ENCODE assay signal across 27 cellular contexts in genomic region chr22:26524870-26525269, GRCh38. TPM values are rescaled to one million over a fixed set of nuclear protein-coding genes. Genes with fewer than 3 reads are reported as not detected.
A peak's percentile ranks its signal among the peaks of the same experiment; 100 is the strongest.
DNase-seq lines count a peak whose midpoint lies in the region; ATAC-seq, FAIRE-seq and TF ChIP-seq lines count a peak whose summit lies in the region.
"Had no signal": no experiment of that assay in that cellular context is flagged by ENCODE, and none has a peak within 500 bp of the region (broad histone marks: within the 10 kb centered on the region; RNA-seq: fewer than 3 reads in every experiment).

No MANE protein-coding gene starts in this region.

- H3K27me3 Mint-ChIP-seq in activated T-cell treated with anti-CD3 and anti-CD28 coated beads, Interleukin-2, amount 50 U/mL, for 24 hours: no peaks in the 10 kb centered on the region
- no peaks in the 10 kb centered on the region for H3K27me3 Mint-ChIP-seq in activated T-cell treated with anti-CD3 and anti-CD28 coated beads, Interleukin-2, amount 50 U/mL, for 4 hours (ENCODE audit: low read depth)
- H3K27me3 Mint-ChIP-seq in natural killer cell (ENCODE audit: low read depth in 2 of 2): no peaks in the 10 kb centered on the region
- no peaks in the 10 kb centered on the region for H3K27me3 Mint-ChIP-seq in natural killer cell treated with Interleukin-12 subunit alpha and Interleukin-12 subunit beta and Interleukin-15 and Interleukin-18, amount 100 ng/mL, for 72 hours
- H3K27me3 Mint-ChIP-seq: CD8-positive, alpha-beta memory T cell had no signal

- peaks cover 62% of the 10 kb centered on the region for H3K36me3 Mint-ChIP-seq in activated T-cell treated with anti-CD3 and anti-CD28 coated beads, Interleukin-2, amount 50 U/mL, for 24 hours (ENCODE audit: low read depth)
- peaks cover 18% of the 10 kb centered on the region for H3K36me3 Mint-ChIP-seq in activated T-cell treated with anti-CD3 and anti-CD28 coated beads, Interleukin-2, amount 50 U/mL, for 4 hours (ENCODE audit: insufficient read depth)
- H3K36me3 Mint-ChIP-seq in natural killer cell: peaks cover 17% of the 10 kb centered on the region
- peaks cover 11% of the 10 kb centered on the region for H3K36me3 Mint-ChIP-seq in natural killer cell treated with Interleukin-12 subunit alpha and Interleukin-12 subunit beta and Interleukin-15 and Interleukin-18, amount 100 ng/mL, for 72 hours

- H3K4me3 Mint-ChIP-seq in activated T-cell treated with anti-CD3 and anti-CD28 coated beads, Interleukin-2, amount 50 U/mL, for 24 hours: no peak overlapping the region
- H3K4me3 Mint-ChIP-seq in activated T-cell treated with anti-CD3 and anti-CD28 coated beads, Interleukin-2, amount 50 U/mL, for 4 hours: no peak overlapping the region
- H3K4me3 Mint-ChIP-seq in natural killer cell: no peak overlapping the region
- no peak overlapping the region for H3K4me3 Mint-ChIP-seq in natural killer cell treated with Interleukin-12 subunit alpha and Interleukin-12 subunit beta and Interleukin-15 and Interleukin-18, amount 100 ng/mL, for 72 hours
- H3K4me3 Mint-ChIP-seq: CD8-positive, alpha-beta memory T cell; GM23338 had no signal

- H3K4me1 ChIP-seq in small intestine (ENCODE audit: control insufficient read depth in 2 of 2, insufficient read depth in 1 of 2, low read depth in 1 of 2, low read length in 1 of 2): no peaks in the 10 kb centered on the region
- H3K4me1 ChIP-seq: Peyer's patch, SJSA1 had no signal

- H3K9me3 Mint-ChIP-seq in activated T-cell treated with anti-CD3 and anti-CD28 coated beads, Interleukin-2, amount 50 U/mL, for 24 hours: no peaks in the 10 kb centered on the region
- no peaks in the 10 kb centered on the region for H3K9me3 Mint-ChIP-seq in activated T-cell treated with anti-CD3 and anti-CD28 coated beads, Interleukin-2, amount 50 U/mL, for 4 hours
- no peaks in the 10 kb centered on the region for H3K9me3 Mint-ChIP-seq in natural killer cell
- H3K9me3 Mint-ChIP-seq in natural killer cell treated with Interleukin-12 subunit alpha and Interleukin-12 subunit beta and Interleukin-15 and Interleukin-18, amount 100 ng/mL, for 72 hours: no peaks in the 10 kb centered on the region
- H3K9me3 Mint-ChIP-seq: CD8-positive, alpha-beta memory T cell; GM23338 had no signal

- FAIRE-seq in small intestine (lab: Jason Lieb, UNC): no peak
- FAIRE-seq: G401.6, GM12892, K562 had no signal

- H3K27me3 ChIP-seq in small intestine (ENCODE audit: control insufficient read depth in 2 of 2, insufficient read depth in 2 of 2, low read length in 2 of 2): no peaks in the 10 kb centered on the region
- H3K27me3 ChIP-seq: BLaER1 treated with 17β-estradiol and CSF1 and Interleukin-3, amounts not matched to agents 10 nM and 100 nM; Peyer's patch; SJSA1 had no signal

- ATAC-seq in activated T-cell treated with anti-CD3 and anti-CD28 coated beads, Interleukin-2, amount 50 U/mL, for 4 hours: no peak
- no peak for ATAC-seq in natural killer cell
- no peak for ATAC-seq in natural killer cell treated with Interleukin-12 subunit alpha and Interleukin-12 subunit beta and Interleukin-15 and Interleukin-18, amount 100 ng/mL, for 72 hours
- ATAC-seq in HG02610 (IDR thresholded peaks at IDR 0.05; ENCODE audit: unreplicated experiment): no peak
- ATAC-seq: GM23338, K562 had no signal

- H3K27ac Mint-ChIP-seq in activated T-cell treated with anti-CD3 and anti-CD28 coated beads, Interleukin-2, amount 50 U/mL, for 24 hours: peak overlapping the region; percentile 44
- peak overlapping the region; percentile 35 to 64 for H3K27ac Mint-ChIP-seq in natural killer cell
- no peak overlapping the region for H3K27ac Mint-ChIP-seq in natural killer cell treated with Interleukin-12 subunit alpha and Interleukin-12 subunit beta and Interleukin-15 and Interleukin-18, amount 100 ng/mL, for 72 hours
- H3K27ac Mint-ChIP-seq: GM23338 had no signal

- WGBS in small intestine, 3 donors: 54 to 68% (median 58%) methylated on average over 4 of the region's 4 CpGs

- no peaks in the 10 kb centered on the region for H3K36me3 ChIP-seq in small intestine (ENCODE audit: control insufficient read depth in 2 of 2, insufficient read depth in 2 of 2, low read length in 2 of 2)

- DNase-seq in activated T-cell treated with anti-CD3 and anti-CD28 coated beads, Interleukin-2, amount 50 U/mL, for 24 hours: no peak
- DNase-seq in activated T-cell treated with anti-CD3 and anti-CD28 coated beads, Interleukin-2, amount 50 U/mL, for 4 hours: no peak
- DNase-seq in natural killer cell (no peak), left kidney (ENCODE audit: low read depth, low spot score) (peak; percentile 9), small intestine (peak; percentile 48)
- DNase-seq in natural killer cell treated with Interleukin-12 subunit alpha and Interleukin-12 subunit beta and Interleukin-15 and Interleukin-18, amount 100 ng/mL, for 72 hours (ENCODE audit: low spot score): no peak
- no peak for DNase-seq in stimulated activated CD4-positive, alpha-beta T cell treated with anti-CD3 and anti-CD28 coated beads, Interleukin-1b, Interleukin-23, amount 100 ng/mL, for 48 hours
- DNase-seq: 8988T; Calu3; CD8-positive, alpha-beta memory T cell; DMS153; HCEC 1CT; MM.1S; NCI-H1092; NCI-H1436 treated with DMSO at 0.1 percent for 48 hours; NCI-H1930; NCI-H226; NCI-H510A treated with DMSO at 0.1 percent for 48 hours; NCI-H748 treated with DMSO at 0.1 percent for 48 hours; Peyer's patch had no signal

- intact Hi-C loops in natural killer cell (cut with micrococcal nuclease): no loop called here

- H3K4me3 ChIP-seq in small intestine (ENCODE audit: low read depth in 1 of 2, low read length in 2 of 2): no peak overlapping the region
- H3K4me3 ChIP-seq: BLaER1 treated with 17β-estradiol and CSF1 and Interleukin-3, amounts not matched to agents 10 nM and 100 nM; GM23338; K562; Peyer's patch; SJSA1 had no signal

- H3K27ac ChIP-seq in small intestine (ENCODE audit: low read depth in 1 of 2, low read length in 1 of 2): no peak overlapping the region
- H3K27ac ChIP-seq: BLaER1 treated with 17β-estradiol and CSF1 and Interleukin-3, amounts not matched to agents 10 nM and 100 nM; Peyer's patch; SJSA1 had no signal

- TF ChIP-seq CTCF in natural killer cell (IDR thresholded peaks at IDR 0.05): no peak

- H3K4me1 Mint-ChIP-seq in activated T-cell treated with anti-CD3 and anti-CD28 coated beads, Interleukin-2, amount 50 U/mL, for 24 hours (ENCODE audit: low read depth): no peaks in the 10 kb centered on the region
- H3K4me1 Mint-ChIP-seq in activated T-cell treated with anti-CD3 and anti-CD28 coated beads, Interleukin-2, amount 50 U/mL, for 4 hours (ENCODE audit: low read depth): no peaks in the 10 kb centered on the region
- H3K4me1 Mint-ChIP-seq in natural killer cell: peaks cover 0 to 3% of the 10 kb centered on the region in 2 donors
- H3K4me1 Mint-ChIP-seq in natural killer cell treated with Interleukin-12 subunit alpha and Interleukin-12 subunit beta and Interleukin-15 and Interleukin-18, amount 100 ng/mL, for 72 hours (ENCODE audit: low read depth in 2 of 2): peaks cover 0 to 4% of the 10 kb centered on the region in 2 donors
- H3K4me1 Mint-ChIP-seq: CD8-positive, alpha-beta memory T cell; GM23338 had no signal

- no peaks in the 10 kb centered on the region for H3K9me3 ChIP-seq in small intestine (ENCODE audit: control insufficient read depth, low read depth)
- H3K9me3 ChIP-seq: BLaER1 treated with 17β-estradiol and CSF1 and Interleukin-3, amounts not matched to agents 10 nM and 100 nM; Peyer's patch; SJSA1 had no signal

RNA-seq across cellular contexts. Expression of gene TFIP11, which starts 12.6 kb away (rescaled TPM):
- 10 to 100 TPM; 52.4 to 68.5 (median 61.0) TPM for total RNA-seq in activated T-cell treated with anti-CD3 and anti-CD28 coated beads, Interleukin-2, amount 50 U/mL, for 4 hours
- total RNA-seq in natural killer cell: 100 to 1,000 TPM; 108 to 131 (median 124) TPM
- total RNA-seq in natural killer cell treated with Interleukin-12 subunit alpha and Interleukin-12 subunit beta and Interleukin-15 and Interleukin-18, amount 100 ng/mL, for 72 hours: 10 to 100 TPM; 56.5 to 57.7 TPM
- polyA plus RNA-seq in small intestine: 10 to 100 TPM; 14.5 to 32.7 (median 32.4) TPM

RNA-seq across cellular contexts. Expression of gene SRRD, which starts 41.2 kb away (rescaled TPM):
- 10 to 100 TPM; 32.5 to 40.4 (median 40.2) TPM for total RNA-seq in activated T-cell treated with anti-CD3 and anti-CD28 coated beads, Interleukin-2, amount 50 U/mL, for 4 hours
- 10 to 100 TPM; 18.8 to 21.5 (median 21.4) TPM for total RNA-seq in natural killer cell
- total RNA-seq in natural killer cell treated with Interleukin-12 subunit alpha and Interleukin-12 subunit beta and Interleukin-15 and Interleukin-18, amount 100 ng/mL, for 72 hours: 10 to 100 TPM; 28.6 to 31.8 TPM
- polyA plus RNA-seq in small intestine: 10 to 100 TPM in 1 of 3 donors, 1 to 10 TPM in 2; 9.2 to 17.6 (median 9.4) TPM

RNA-seq across cellular contexts. Expression of gene HPS4, which starts 41.3 kb away (rescaled TPM):
- total RNA-seq in activated T-cell treated with anti-CD3 and anti-CD28 coated beads, Interleukin-2, amount 50 U/mL, for 4 hours: 10 to 100 TPM; 30.8 to 34.1 (median 33.8) TPM
- 10 to 100 TPM; 44.8 to 53.6 (median 50.7) TPM for total RNA-seq in natural killer cell
- 10 to 100 TPM; 31.0 to 40.1 TPM for total RNA-seq in natural killer cell treated with Interleukin-12 subunit alpha and Interleukin-12 subunit beta and Interleukin-15 and Interleukin-18, amount 100 ng/mL, for 72 hours
- polyA plus RNA-seq in small intestine: 10 to 100 TPM in 2 of 3 donors, 1 to 10 TPM in 1; 9.8 to 14.9 (median 13.8) TPM

Comparison
In these comparisons a context has a peak if more than half of its experiments do, and no peak if none do; other contexts are left out.
1. H3K27ac Mint-ChIP-seq: peak in activated T-cell treated with anti-CD3 and anti-CD28 coated beads, Interleukin-2, amount 50 U/mL, for 24 hours (single experiment) and natural killer cell (2 of 2); none in natural killer cell treated with Interleukin-12 subunit alpha and Interleukin-12 subunit beta and Interleukin-15 and Interleukin-18, amount 100 ng/mL, for 72 hours (0 of 2).
2. DNase-seq: peak in left kidney (single experiment) and small intestine (single experiment); none in activated T-cell treated with anti-CD3 and anti-CD28 coated beads, Interleukin-2, amount 50 U/mL, for 24 hours (single experiment), activated T-cell treated with anti-CD3 and anti-CD28 coated beads, Interleukin-2, amount 50 U/mL, for 4 hours (single experiment), natural killer cell (single experiment), natural killer cell treated with Interleukin-12 subunit alpha and Interleukin-12 subunit beta and Interleukin-15 and Interleukin-18, amount 100 ng/mL, for 72 hours (single experiment) and stimulated activated CD4-positive, alpha-beta T cell treated with anti-CD3 and anti-CD28 coated beads, Interleukin-1b, Interleukin-23, amount 100 ng/mL, for 48 hours (single experiment).